In the genomic region with DNA sequence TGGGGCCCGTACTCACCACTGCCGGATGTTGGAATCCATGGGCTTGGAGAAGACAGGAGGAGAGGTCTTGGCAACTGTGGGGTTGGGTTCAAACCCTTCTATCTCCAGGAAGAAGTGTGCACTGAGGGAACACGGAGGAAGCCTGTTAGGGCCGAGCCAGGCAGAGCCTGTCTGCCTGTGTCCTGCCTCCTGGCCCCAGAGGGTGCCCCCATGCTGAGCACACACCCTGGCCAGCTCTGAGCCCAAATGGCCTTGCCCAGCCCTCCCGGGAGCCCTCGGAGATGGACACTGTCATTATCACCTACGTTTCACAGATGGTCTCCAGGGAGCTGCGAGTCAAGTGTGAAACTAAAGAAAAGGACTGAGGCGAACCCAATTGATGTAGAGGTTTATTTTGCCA, we compare ENCODE assay signal across 32 cellular contexts.
"Had no signal": no experiment of that assay in that cellular context is flagged by ENCODE, and none has a peak within 500 bp of the region (broad histone marks: within the 10 kb centered on the region; RNA-seq: fewer than 3 reads in every experiment).

No MANE protein-coding gene starts in this region.

- FAIRE-seq: astrocyte, bronchial epithelial cell, TTC549 had no signal

- ATAC-seq: activated CD8-positive, alpha-beta T cell treated with anti-CD3 and anti-CD28 coated beads for 36 hours; activated T-cell treated with anti-CD3 and anti-CD28 coated beads, Interleukin-2, amount 50 U/mL, for 4 hours; activated T-helper 17 cell treated with anti-CD3 and anti-CD28 coated beads, Interleukin-2, amount 50 U/mL, for 72 hours; foreskin keratinocyte; gastrocnemius medialis; WTC11 had no signal

- H3K27ac ChIP-seq: brain microvascular endothelial cell, coronary artery, dorsolateral prefrontal cortex, esophagus muscularis mucosa, foreskin keratinocyte, gastrocnemius medialis, VCaP had no signal

- DNase-seq: activated CD4-positive, alpha-beta T cell treated with anti-CD3 and anti-CD28 coated beads for 1 hour; activated CD4-positive, alpha-beta T cell treated with anti-CD3 and anti-CD28 coated beads for 4 hours; activated CD4-positive, alpha-beta T cell treated with anti-CD3 and anti-CD28 coated beads, Interleukin-2, amount 50 U/mL, for 1 hour; activated CD4-positive, alpha-beta T cell treated with anti-CD3 and anti-CD28 coated beads, Interleukin-2, amount 50 U/mL, for 48 hours; activated CD8-positive, alpha-beta memory T cell treated with anti-CD3 and anti-CD28 coated beads for 24 hours; activated CD8-positive, alpha-beta T cell treated with anti-CD3 and anti-CD28 coated beads for 36 hours; activated effector memory CD4-positive, alpha-beta T cell treated with Interleukin-2 at 50 U/mL for 16 hours; activated gamma-delta T cell treated with Interleukin-2 at 50 U/mL for 16 hours; activated naive CD4-positive, alpha-beta T cell treated with anti-CD3 and anti-CD28 coated beads, Interleukin-2, amount 50 U/mL, for 16 hours; activated naive CD4-positive, alpha-beta T cell treated with Interleukin-2 at 50 U/mL for 16 hours; activated T-cell treated with anti-CD3 and anti-CD28 coated beads, Interleukin-2, amount 50 U/mL, for 4 hours; amniotic stem cell; anterior cingulate cortex; brain microvascular endothelial cell; dorsolateral prefrontal cortex; effector memory CD4-positive, alpha-beta T cell; erythroblast; foreskin keratinocyte; gastrocnemius medialis; glutamatergic neuron; T-helper 2 cell had no signal

- H3K9me3 ChIP-seq: esophagus muscularis mucosa, gastrocnemius medialis had no signal

- H3K27me3 ChIP-seq: brain microvascular endothelial cell, dorsolateral prefrontal cortex, foreskin keratinocyte, gastrocnemius medialis had no signal

- H3K4me1 ChIP-seq: esophagus muscularis mucosa, foreskin keratinocyte, gastrocnemius medialis had no signal

- H3K36me3 Mint-ChIP-seq: activated naive CD8-positive, alpha-beta T cell; WTC11 had no signal

- H3K9me3 Mint-ChIP-seq: activated CD8-positive, alpha-beta T cell treated with anti-CD3 and anti-CD28 coated beads for 36 hours; activated T-cell treated with anti-CD3 and anti-CD28 coated beads, Interleukin-2, amount 50 U/mL, for 4 hours; activated T-helper 17 cell treated with anti-CD3 and anti-CD28 coated beads, Interleukin-2, amount 50 U/mL, for 72 hours; dendritic cell treated with granulocyte-macrophage colony-stimulating factor and Interleukin-4, amounts not matched to agents 40 ng/mL and 50 ng/mL, for 4 days had no signal

- H3K4me3 Mint-ChIP-seq: activated CD8-positive, alpha-beta T cell treated with anti-CD3 and anti-CD28 coated beads for 36 hours; activated naive CD8-positive, alpha-beta T cell; activated T-cell treated with anti-CD3 and anti-CD28 coated beads, Interleukin-2, amount 50 U/mL, for 4 hours; activated T-helper 17 cell treated with anti-CD3 and anti-CD28 coated beads, Interleukin-2, amount 50 U/mL, for 72 hours; central memory CD8-positive, alpha-beta T cell; dendritic cell treated with granulocyte-macrophage colony-stimulating factor and Interleukin-4, amounts not matched to agents 40 ng/mL and 50 ng/mL, for 4 days; WTC11 had no signal

- H3K4me3 ChIP-seq: coronary artery, dorsolateral prefrontal cortex, esophagus muscularis mucosa, gastrocnemius medialis had no signal

- H3K36me3 ChIP-seq: brain microvascular endothelial cell, esophagus muscularis mucosa, gastrocnemius medialis had no signal

- H3K4me1 Mint-ChIP-seq: activated T-helper 17 cell treated with anti-CD3 and anti-CD28 coated beads, Interleukin-2, amount 50 U/mL, for 72 hours; central memory CD8-positive, alpha-beta T cell had no signal

- H3K27ac Mint-ChIP-seq: activated CD8-positive, alpha-beta T cell treated with anti-CD3 and anti-CD28 coated beads for 36 hours; activated naive CD8-positive, alpha-beta T cell; activated T-helper 17 cell treated with anti-CD3 and anti-CD28 coated beads, Interleukin-2, amount 50 U/mL, for 72 hours; dendritic cell treated with granulocyte-macrophage colony-stimulating factor and Interleukin-4, amounts not matched to agents 40 ng/mL and 50 ng/mL, for 4 days; WTC11 had no signal
